ENCODE assay signal across 14 cellular contexts in genomic region chr11:132539590-132540368, GRCh38.
"Had no signal": no experiment of that assay in that cellular context is flagged by ENCODE, and none has a peak within 500 bp of the region (broad histone marks: within the 10 kb centered on the region; RNA-seq: fewer than 3 reads in every experiment).

No MANE protein-coding gene starts in this region.

- H3K36me3 ChIP-seq: gastrocnemius medialis, heart left ventricle, right atrium auricular region had no signal

- H3K9me3 ChIP-seq: gastrocnemius medialis, heart left ventricle, right atrium auricular region had no signal

- H3K27me3 ChIP-seq: gastrocnemius medialis, heart left ventricle, right atrium auricular region had no signal

- H3K4me3 ChIP-seq: gastrocnemius medialis, heart left ventricle, right atrium auricular region, smooth muscle cell had no signal

- H3K4me2 ChIP-seq: smooth muscle cell had no signal

- H3K27ac ChIP-seq: gastrocnemius medialis, heart left ventricle, right atrium auricular region had no signal

- DNase-seq: activated B cell treated with CpG ODN at 0.5 μM for 24 hours; activated CD4-positive, alpha-beta T cell treated with anti-CD3 and anti-CD28 coated beads for 48 hours; activated CD8-positive, alpha-beta memory T cell treated with anti-CD3 and anti-CD28 coated beads, Interleukin-2, amount 50 U/mL, for 48 hours; activated naive CD4-positive, alpha-beta T cell; anterior cingulate cortex; endodermal cell; gastrocnemius medialis; heart left ventricle; immature natural killer cell; mesendoderm; occipital lobe; stimulated activated naive CD8-positive, alpha-beta T cell treated with anti-CD3 and anti-CD28 coated beads, Interleukin-15, Interleukin-2, amounts not matched to agents 100 U/mL and 50 U/mL, for 24 hours had no signal

- H3K4me1 ChIP-seq: gastrocnemius medialis had no signal
